14 cellular contexts compared by ENCODE assay signal in the genomic region with DNA sequence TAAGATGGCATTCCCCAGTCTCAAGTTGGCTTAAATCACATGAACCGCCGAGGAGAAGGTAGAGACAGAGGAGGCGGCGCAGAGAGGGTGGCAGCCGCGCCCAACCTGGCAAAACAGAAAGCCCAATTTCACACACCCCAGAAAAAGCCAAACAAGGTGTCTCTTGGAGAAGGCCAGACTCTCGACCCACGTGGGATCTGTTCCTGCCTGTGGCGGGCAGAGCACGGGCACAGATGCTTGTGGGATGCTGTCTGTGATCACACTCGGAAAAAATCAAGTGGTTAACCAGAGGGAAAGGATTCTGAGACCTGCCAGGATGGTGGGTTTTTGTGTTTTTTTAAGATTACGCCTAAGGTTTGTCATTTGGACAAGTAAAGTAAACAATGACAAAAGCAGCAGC.
A peak's percentile ranks its signal among the peaks of the same experiment; 100 is the strongest.
DNase-seq lines count a peak whose midpoint lies in the region; ATAC-seq, FAIRE-seq and TF ChIP-seq lines count a peak whose summit lies in the region.
"Had no signal": no experiment of that assay in that cellular context is flagged by ENCODE, and none has a peak within 500 bp of the region (broad histone marks: within the 10 kb centered on the region; RNA-seq: fewer than 3 reads in every experiment).

No MANE protein-coding gene starts in this region.

- H3K9me3 ChIP-seq in astrocyte (ENCODE audit: insufficient read depth, low read depth, low read length) (no peaks in the 10 kb centered on the region), uterus (no peaks in the 10 kb centered on the region)
- H3K9me3 ChIP-seq: spleen had no signal

- H2AFZ ChIP-seq in astrocyte (ENCODE audit: low read depth, low read length): no peak overlapping the region

- intact Hi-C loops in Right ventricle myocardium inferior (cut with DNase I) (no loop called here), Right ventricle myocardium superior (cut with DNase I) (no loop called here), uterus (cut with DNase I; ENCODE audit: low total_unique reads) (no loop called here)

- H3K36me3 ChIP-seq in astrocyte (ENCODE audit: insufficient read depth, low read length) (peaks cover 4% of the 10 kb centered on the region), uterus (no peaks in the 10 kb centered on the region)

- H3K27ac ChIP-seq in astrocyte (ENCODE audit: low read depth, low read length) (no peak overlapping the region), uterus (peak overlapping the region; percentile 85 to 95)

- H4K20me1 ChIP-seq in astrocyte (ENCODE audit: insufficient read depth, low read length): peaks cover 40% of the 10 kb centered on the region

- H3K4me2 ChIP-seq in astrocyte (ENCODE audit: low read length): no peak overlapping the region

- POLR2A ChIA-PET in naive thymus-derived CD8-positive, alpha-beta T cell (lab: Charles Lee): no interaction called here

- no peak overlapping the region for H3K4me3 ChIP-seq in astrocyte (ENCODE audit: insufficient read depth, low read depth, low read length)
- no peak overlapping the region for H3K4me3 ChIP-seq in uterus
- H3K4me3 ChIP-seq: spleen had no signal

- peaks cover 25% of the 10 kb centered on the region for H3K36me3 Mint-ChIP-seq in astrocyte (ENCODE audit: low read depth, unreplicated experiment)
- H3K36me3 Mint-ChIP-seq in naive thymus-derived CD8-positive, alpha-beta T cell: peaks cover 0 to 14% (median 11%) of the 10 kb centered on the region in 3 donors

- no peak for TF ChIP-seq POLR2A in uterus (IDR thresholded peaks at IDR 0.05)

- no peak overlapping the region for H3K4me3 Mint-ChIP-seq in astrocyte (ENCODE audit: unreplicated experiment)
- H3K4me3 Mint-ChIP-seq in naive thymus-derived CD8-positive, alpha-beta T cell: peak overlapping the region; percentile 36 to 80 (median 70)
- H3K4me3 Mint-ChIP-seq: dendritic cell treated with granulocyte-macrophage colony-stimulating factor and Interleukin-4, amounts not matched to agents 40 ng/mL and 50 ng/mL, for 4 days had no signal

- H3K79me2 ChIP-seq in astrocyte (ENCODE audit: insufficient read depth, low read length): peaks cover 3% of the 10 kb centered on the region

- H3K27me3 ChIP-seq in astrocyte (ENCODE audit: insufficient read depth, low read length) (no peaks in the 10 kb centered on the region), uterus (no peaks in the 10 kb centered on the region)
- H3K27me3 ChIP-seq: spleen had no signal

- peak; percentile 56 for DNase-seq in Right ventricle myocardium inferior (ENCODE audit: missing footprints)
- no peak for DNase-seq in Right ventricle myocardium superior
- peak; percentile 93 for DNase-seq in astrocyte (ENCODE audit: low read depth)
- DNase-seq in naive thymus-derived CD8-positive, alpha-beta T cell: peak in 3 of 10 donors; percentile 14 to 47 (median 19)
- DNase-seq in uterus: no peak
- no peak for DNase-seq in activated CD8-positive, alpha-beta memory T cell treated with anti-CD3 and anti-CD28 coated beads, Interleukin-2, amount 50 U/mL, for 4 hours
- DNase-seq in HTR-8/SVneo (ENCODE audit: insufficient read length, low spot score): no peak
- no peak for DNase-seq in central memory CD4-positive, alpha-beta T cell
- DNase-seq: EL, NCI-H1417 treated with DMSO at 0.1 percent for 48 hours, NCI-H510A, SHP77, spleen had no signal

- TF ChIP-seq CTCF in astrocyte (IDR thresholded peaks at IDR 0.05; ENCODE audit: insufficient read depth, low read depth, low read length): no peak
- TF ChIP-seq CTCF in uterus (IDR thresholded peaks at IDR 0.05): no peak

- no peak for ATAC-seq in Right ventricle myocardium inferior
- ATAC-seq in Right ventricle myocardium superior (ENCODE audit: poor library complexity): no peak
- peak; percentile 33 to 53 for ATAC-seq in naive thymus-derived CD8-positive, alpha-beta T cell

- peaks cover 27% of the 10 kb centered on the region for H3K4me1 ChIP-seq in astrocyte (ENCODE audit: insufficient read depth, low read length)
- H3K4me1 ChIP-seq in uterus: peaks cover 26 to 36% of the 10 kb centered on the region in 2 donors

- no peak overlapping the region for H3K9ac ChIP-seq in astrocyte (ENCODE audit: low read length)

- peaks cover 63% of the 10 kb centered on the region for H3K4me1 Mint-ChIP-seq in astrocyte (ENCODE audit: low read depth, unreplicated experiment)
- peaks cover 34 to 87% (median 76%) of the 10 kb centered on the region in 4 donors for H3K4me1 Mint-ChIP-seq in naive thymus-derived CD8-positive, alpha-beta T cell

- H3K9me3 Mint-ChIP-seq in astrocyte (ENCODE audit: unreplicated experiment): no peaks in the 10 kb centered on the region
- no peaks in the 10 kb centered on the region for H3K9me3 Mint-ChIP-seq in naive thymus-derived CD8-positive, alpha-beta T cell
- H3K9me3 Mint-ChIP-seq: dendritic cell treated with granulocyte-macrophage colony-stimulating factor and Interleukin-4, amounts not matched to agents 40 ng/mL and 50 ng/mL, for 4 days had no signal

- H3K27ac Mint-ChIP-seq in astrocyte (ENCODE audit: unreplicated experiment): peak overlapping the region; percentile 34
- peak overlapping the region; percentile 91 to 97 (median 94) for H3K27ac Mint-ChIP-seq in naive thymus-derived CD8-positive, alpha-beta T cell
- H3K27ac Mint-ChIP-seq: dendritic cell treated with granulocyte-macrophage colony-stimulating factor and Interleukin-4, amounts not matched to agents 40 ng/mL and 50 ng/mL, for 4 days had no signal

- H3K27me3 Mint-ChIP-seq in astrocyte (ENCODE audit: low read depth, unreplicated experiment): no peaks in the 10 kb centered on the region
- H3K27me3 Mint-ChIP-seq in naive thymus-derived CD8-positive, alpha-beta T cell: no peaks in the 10 kb centered on the region
- H3K27me3 Mint-ChIP-seq: dendritic cell treated with granulocyte-macrophage colony-stimulating factor and Interleukin-4, amounts not matched to agents 40 ng/mL and 50 ng/mL, for 4 days had no signal

- FAIRE-seq in astrocyte (lab: Jason Lieb, UNC) (no peak), HTR-8/SVneo (lab: Jason Lieb, UNC) (no peak)

Comparison
In these comparisons a context has a peak if more than half of its experiments do, and no peak if none do; other contexts are left out.
1. DNase-seq: peak in Right ventricle myocardium inferior (single experiment) and astrocyte (single experiment); none in Right ventricle myocardium superior (single experiment), uterus (0 of 2), activated CD8-positive, alpha-beta memory T cell treated with anti-CD3 and anti-CD28 coated beads, Interleukin-2, amount 50 U/mL, for 4 hours (single experiment), HTR-8/SVneo (single experiment) and central memory CD4-positive, alpha-beta T cell (single experiment).
2. ATAC-seq: peak in naive thymus-derived CD8-positive, alpha-beta T cell (2 of 2); none in Right ventricle myocardium inferior (single experiment) and Right ventricle myocardium superior (single experiment).